22 cellular contexts compared by ENCODE assay signal in the genomic region with DNA sequence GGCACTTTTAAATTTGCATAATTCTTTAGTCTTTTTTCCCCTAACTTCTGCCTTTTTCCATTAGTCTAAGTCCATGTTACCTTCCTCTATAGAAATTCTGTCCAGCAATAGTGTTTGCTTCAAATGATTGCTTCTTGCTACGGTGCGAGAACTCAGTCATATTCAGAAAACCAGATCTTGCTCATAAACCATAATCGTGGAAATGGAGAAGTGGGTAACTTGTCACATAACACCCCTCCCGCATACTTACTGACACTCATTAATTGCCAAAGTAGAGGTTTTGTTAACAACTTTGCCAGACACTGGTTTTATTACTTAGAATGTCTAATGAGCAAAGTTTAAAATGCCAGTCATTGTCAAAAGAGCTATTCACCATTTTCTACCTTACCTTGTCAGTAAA.
DNase-seq lines count a peak whose midpoint lies in the region; ATAC-seq, FAIRE-seq and TF ChIP-seq lines count a peak whose summit lies in the region.
"Had no signal": no experiment of that assay in that cellular context is flagged by ENCODE, and none has a peak within 500 bp of the region (broad histone marks: within the 10 kb centered on the region; RNA-seq: fewer than 3 reads in every experiment).

No MANE protein-coding gene starts in this region.

- peak overlapping the region in 2 of 3 donors; percentile 6 to 9 for H3K27ac Mint-ChIP-seq in CD4-positive, CD25-positive, alpha-beta regulatory T cell
- H3K27ac Mint-ChIP-seq: activated naive CD4-positive, alpha-beta T cell treated with anti-CD3 and anti-CD28 coated beads, Interleukin-2, amount 10 ng/mL, durations not matched to agents 7 days and 5 days had no signal

- no peak for TF ChIP-seq POLR2A in GM12891 (IDR thresholded peaks at IDR 0.05; ENCODE audit: low read depth, low read length)

- FAIRE-seq in GM12891 (lab: Jason Lieb, UNC) = no peak
- FAIRE-seq: frontal cortex, H1, islet of Langerhans, small intestine had no signal

- H3K27ac ChIP-seq in CD4-positive, CD25-positive, alpha-beta regulatory T cell (ENCODE audit: insufficient read depth, low read length, poor library complexity, severe bottlenecking) = no peak overlapping the region
- peak overlapping the region; percentile 57 for H3K27ac ChIP-seq in OCI-LY3 (ENCODE audit: low read length)
- H3K27ac ChIP-seq: lower lobe of right lung had no signal

- DNase-seq in CD4-positive, CD25-positive, alpha-beta regulatory T cell = peak in 1 of 3 donors; percentile 19
- DNase-seq in GM12891 (ENCODE audit: insufficient read length, low spot score) = no peak
- DNase-seq in GM13976 (ENCODE audit: low spot score) = no peak
- DNase-seq: activated CD4-positive, alpha-beta T cell treated with anti-CD3 and anti-CD28 coated beads for 48 hours; activated naive CD4-positive, alpha-beta T cell treated with anti-CD3 and anti-CD28 coated beads, Interleukin-2, amount 10 ng/mL, durations not matched to agents 7 days and 5 days; Caco-2; DND-41; effector CD4-positive, alpha-beta T cell; erythroblast; hypothalamus; lower lobe of right lung; NCI-H1105 treated with DMSO at 0.1 percent for 48 hours; small intestine; stimulated activated CD4-positive, alpha-beta T cell treated with anti-CD3 and anti-CD28 coated beads, Interleukin-4, amount 100 ng/mL, for 1 hour; SW 1271 had no signal

- H3K9me3 Mint-ChIP-seq in CD4-positive, CD25-positive, alpha-beta regulatory T cell = no peaks in the 10 kb centered on the region
- H3K9me3 Mint-ChIP-seq: activated naive CD4-positive, alpha-beta T cell treated with anti-CD3 and anti-CD28 coated beads, Interleukin-2, amount 10 ng/mL, durations not matched to agents 7 days and 5 days had no signal

- H3K36me3 Mint-ChIP-seq in CD4-positive, CD25-positive, alpha-beta regulatory T cell = peaks cover 59% of the 10 kb centered on the region

- peaks cover 3% of the 10 kb centered on the region for H3K4me1 ChIP-seq in CD4-positive, CD25-positive, alpha-beta regulatory T cell (ENCODE audit: control insufficient read depth, insufficient read depth, low read length, poor library complexity, severe bottlenecking)
- peaks cover 55% of the 10 kb centered on the region for H3K4me1 ChIP-seq in OCI-LY3 (ENCODE audit: low read length)
- H3K4me1 ChIP-seq: Caco-2, lower lobe of right lung had no signal

- in situ Hi-C loops in GM13976 (cut with MboI; ENCODE audit: low sequenced_read_pairs, unreplicated experiment) = no loop called here

- H3K4me2 ChIP-seq in OCI-LY3 (ENCODE audit: low read length) = peak overlapping the region; percentile 52

- H3K9ac ChIP-seq in OCI-LY3 (ENCODE audit: low read length) = no peak overlapping the region

- H3K27me3 Mint-ChIP-seq in CD4-positive, CD25-positive, alpha-beta regulatory T cell = no peaks in the 10 kb centered on the region
- H3K27me3 Mint-ChIP-seq: activated naive CD4-positive, alpha-beta T cell treated with anti-CD3 and anti-CD28 coated beads, Interleukin-2, amount 10 ng/mL, durations not matched to agents 7 days and 5 days had no signal

- TF ChIP-seq CTCF in OCI-LY3 (IDR thresholded peaks at IDR 0.05; ENCODE audit: low read depth, low read length) = no peak
- no peak for TF ChIP-seq CTCF in GM13976 (IDR thresholded peaks at IDR 0.05; ENCODE audit: borderline replicate concordance, control extremely low read depth, extremely low read depth, insufficient read depth, missing control alignments)

- no peaks in the 10 kb centered on the region for H3K27me3 ChIP-seq in CD4-positive, CD25-positive, alpha-beta regulatory T cell (ENCODE audit: control insufficient read depth, insufficient read depth, low read length)
- no peaks in the 10 kb centered on the region for H3K27me3 ChIP-seq in OCI-LY3 (ENCODE audit: low read depth, low read length)

- no peaks in the 10 kb centered on the region for H3K9me3 ChIP-seq in CD4-positive, CD25-positive, alpha-beta regulatory T cell (ENCODE audit: control insufficient read depth in 2 of 2, low read length in 2 of 2)
- no peaks in the 10 kb centered on the region for H3K9me3 ChIP-seq in OCI-LY3 (ENCODE audit: insufficient read depth, low read length)
- H3K9me3 ChIP-seq: Caco-2, lower lobe of right lung had no signal

- H4K20me1 ChIP-seq in OCI-LY3 (ENCODE audit: insufficient read depth, low read length) = peaks cover 30% of the 10 kb centered on the region

- no peak overlapping the region for H3K4me3 Mint-ChIP-seq in CD4-positive, CD25-positive, alpha-beta regulatory T cell
- H3K4me3 Mint-ChIP-seq: activated naive CD4-positive, alpha-beta T cell treated with anti-CD3 and anti-CD28 coated beads, Interleukin-2, amount 10 ng/mL, durations not matched to agents 7 days and 5 days had no signal

- no peak for ATAC-seq in CD4-positive, CD25-positive, alpha-beta regulatory T cell (ENCODE audit: low read depth in 2 of 2)
- peak; percentile 62 for ATAC-seq in HG03175 (IDR thresholded peaks at IDR 0.05; ENCODE audit: unreplicated experiment)
- ATAC-seq in HG02588 (IDR thresholded peaks at IDR 0.05; ENCODE audit: unreplicated experiment) = no peak
- no peak for ATAC-seq in HG02678 (IDR thresholded peaks at IDR 0.05; ENCODE audit: unreplicated experiment)
- ATAC-seq: lower lobe of right lung had no signal

- H3K4me1 Mint-ChIP-seq in CD4-positive, CD25-positive, alpha-beta regulatory T cell = peaks cover 12 to 29% (median 19%) of the 10 kb centered on the region in 4 donors

- H3K36me3 ChIP-seq in CD4-positive, CD25-positive, alpha-beta regulatory T cell (ENCODE audit: control insufficient read depth, insufficient read depth, low read length) = peaks cover 74% of the 10 kb centered on the region
- peaks cover 52% of the 10 kb centered on the region for H3K36me3 ChIP-seq in OCI-LY3 (replicated peaks; ENCODE audit: low read depth, low read length)

- no peak overlapping the region for H3K4me3 ChIP-seq in CD4-positive, CD25-positive, alpha-beta regulatory T cell (ENCODE audit: low read depth, low read length)
- peak overlapping the region; percentile 13; the same call in 1 of the 2 replicates for H3K4me3 ChIP-seq in OCI-LY3 (ENCODE audit: low read length)
- H3K4me3 ChIP-seq: lower lobe of right lung had no signal

- H3K79me2 ChIP-seq in OCI-LY3 (ENCODE audit: low read length) = peaks cover 4% of the 10 kb centered on the region

- no peak overlapping the region for H2AFZ ChIP-seq in OCI-LY3 (ENCODE audit: low read depth, low read length)

TF ChIP-seq in GM12891, 5 proteins besides CTCF, POLR2A, EP300 and RAD21:
- TF ChIP-seq SPI1 (IDR thresholded peaks at IDR 0.05; ENCODE audit: low read depth, low read length) (peak; percentile 93), PAX5 (IDR thresholded peaks at IDR 0.05; ENCODE audit: insufficient read depth, low read length, severe bottlenecking) (no peak), POLR2AphosphoS5 (IDR thresholded peaks at IDR 0.05; ENCODE audit: low read depth, low read length) (no peak), TAF1 (IDR thresholded peaks at IDR 0.05; ENCODE audit: low read depth, low read length) (no peak), POU2F2 (IDR thresholded peaks at IDR 0.05; ENCODE audit: low read depth, low read length) (no peak)
